Comparison of ENCODE assay signal across 8 cellular contexts in genomic region chr10:124745678-124746077, GRCh38. TPM values are rescaled to one million over a fixed set of nuclear protein-coding genes. Genes with fewer than 3 reads are reported as not detected.
A peak's percentile ranks its signal among the peaks of the same experiment; 100 is the strongest.
DNase-seq lines count a peak whose midpoint lies in the region; ATAC-seq, FAIRE-seq and TF ChIP-seq lines count a peak whose summit lies in the region.

No MANE protein-coding gene starts in this region.

- peak; percentile 15 for FAIRE-seq in H54 (lab: Jason Lieb, UNC)

- DNase-seq in BJ (ENCODE audit: low read depth) (no peak), H54 (ENCODE audit: insufficient read length, low spot score) (no peak), SK-MEL-5 (ENCODE audit: low read depth, low spot score) (peak; percentile 69), fibroblast of mammary gland (ENCODE audit: low read depth) (peak; percentile 81), sigmoid colon (no peak), COLO829 (ENCODE audit: low spot score) (no peak)
- no peak for DNase-seq in activated T-cell treated with anti-CD3 and anti-CD28 coated beads, Interleukin-2, amount 50 U/mL, for 1 hour

- H3K4me3 ChIP-seq in BJ (ENCODE audit: low read depth, low read length) (no peak overlapping the region), fibroblast of mammary gland (ENCODE audit: control insufficient read depth, low read depth, low read length) (no peak overlapping the region), sigmoid colon (no peak overlapping the region)

- POLR2A ChIA-PET in BJ (lab: Charles Lee) = no interaction called here

- CTCF ChIA-PET in BJ (lab: Yijun Ruan, JAX) = interaction anchor here (0.7 to 6.2 kb wide), 6 partner anchors 10 to 222 kb away, joined by 3 to 53 read pairs (median 10); no protein-coding TSS in a partner anchor

- 19 to 41% methylated on average over 3 of the region's 3 CpGs for WGBS in sigmoid colon, 2 donors

- H3K4me1 ChIP-seq in sigmoid colon = peaks cover 0 to 39% (median 33%) of the 10 kb centered on the region in 4 donors

- H3K9me3 ChIP-seq in sigmoid colon = no peaks in the 10 kb centered on the region

- ATAC-seq in HG03439 (IDR thresholded peaks at IDR 0.05; ENCODE audit: unreplicated experiment) = no peak

- TF ChIP-seq CTCF in BJ (IDR thresholded peaks at IDR 0.05; ENCODE audit: insufficient read depth, low read depth, low read length) (peak; percentile 38), fibroblast of mammary gland (conservative IDR thresholded peaks at IDR 0.05; ENCODE audit: control insufficient read depth, insufficient read depth, low read depth, low read length) (peak; percentile 27), sigmoid colon (IDR thresholded peaks at IDR 0.05) (peak in 2 of 4 experiments; percentile 32 to 41)

- in situ Hi-C loops in SK-MEL-5 (cut with HindIII; ENCODE audit: low pct_unique_long_range_greater_than_20kb, low sequenced_read_pairs) = no loop called here

- H3K36me3 ChIP-seq in BJ (ENCODE audit: control insufficient read depth, insufficient read depth, low read length) (0 out of 2 replicates have a peak, but pooled peaks cover 2% of the 10 kb centered on the region), sigmoid colon (peaks cover 0 to 5% (median 2%) of the 10 kb centered on the region in 4 donors)

- no peak for TF ChIP-seq EP300 in sigmoid colon (IDR thresholded peaks at IDR 0.05)

- intact Hi-C loops in sigmoid colon (cut with DNase I) = loop anchor here (10.0 kb wide), 1 partner anchor 169 kb away; no protein-coding TSS in a partner anchor

- no peaks in the 10 kb centered on the region for H3K27me3 ChIP-seq in BJ (ENCODE audit: control insufficient read depth, insufficient read depth, low read length)
- no peaks in the 10 kb centered on the region for H3K27me3 ChIP-seq in sigmoid colon

- TF ChIP-seq POLR2A in H54 (IDR thresholded peaks at IDR 0.05; ENCODE audit: low read depth, low read length) = no peak
- TF ChIP-seq POLR2A in sigmoid colon (IDR thresholded peaks at IDR 0.05) = no peak

- peak overlapping the region; percentile 86 to 90 (median 89) for H3K27ac ChIP-seq in sigmoid colon

RNA-seq across cellular contexts. Expression of gene FAM53B, which starts 1.5 kb away (rescaled TPM):
- polyA plus RNA-seq in BJ (2011; rRNA removed) (3.1 and 3.9 TPM in 2 replicates), sigmoid colon (10 to 100 TPM in 2 of 3 donors, 1 to 10 TPM in 1; 9.6 to 36.4 (median 12.0) TPM)
- polyA minus RNA-seq in BJ (2011; rRNA and poly(A)+ RNA removed) = 12.5 and 15.4 TPM in 2 replicates
- total RNA-seq in SK-MEL-5 (2014; rRNA removed; shearing (Covaris generic)) = 58.1 and 68.2 TPM in 2 replicates
- polyA plus RNA-seq in SK-MEL-5 (2015; cell fraction: cytosol; rRNA removed) = 43.1 and 52.4 TPM in 2 replicates
- polyA plus RNA-seq in SK-MEL-5 (2015; cell fraction: nucleus; rRNA removed) = 24.6 and 27.5 TPM in 2 replicates
- 10 to 100 TPM; 32.3 to 36.6 (median 34.4) TPM for total RNA-seq in sigmoid colon

RNA-seq across cellular contexts. Expression of gene EEF1AKMT2, which starts 46.0 kb away (rescaled TPM):
- 8.0 and 14.3 TPM in 2 replicates for polyA plus RNA-seq in BJ (2011; rRNA removed)
- 3.5 and 6.2 TPM in 2 replicates for polyA minus RNA-seq in BJ (2011; rRNA and poly(A)+ RNA removed)
- 15.5 and 20.0 TPM in 2 replicates for total RNA-seq in SK-MEL-5 (2014; rRNA removed; shearing (Covaris generic))
- polyA plus RNA-seq in SK-MEL-5 (2015; cell fraction: cytosol; rRNA removed) = 10.5 and 11.6 TPM in 2 replicates
- polyA plus RNA-seq in SK-MEL-5 (2015; cell fraction: nucleus; rRNA removed) = 13.4 and 13.6 TPM in 2 replicates
- 10 to 100 TPM in 3 of 4 donors, 1 to 10 TPM in 1; 10.0 to 19.7 (median 15.5) TPM for total RNA-seq in sigmoid colon
- polyA plus RNA-seq in sigmoid colon = 10 to 100 TPM; 11.0 to 15.7 (median 15.6) TPM

RNA-seq across cellular contexts. Expression of gene ABRAXAS2, which starts 55.9 kb away (rescaled TPM):
- polyA plus RNA-seq in BJ (2011; rRNA removed) (9.3 and 15.1 TPM in 2 replicates), sigmoid colon (1 to 10 TPM; 6.0 to 9.7 (median 9.3) TPM)
- polyA minus RNA-seq in BJ (2011; rRNA and poly(A)+ RNA removed) = 5.6 and 6.9 TPM in 2 replicates
- 10.5 and 13.2 TPM in 2 replicates for total RNA-seq in SK-MEL-5 (2014; rRNA removed; shearing (Covaris generic))
- polyA plus RNA-seq in SK-MEL-5 (2015; cell fraction: cytosol; rRNA removed) = 8.3 and 13.0 TPM in 2 replicates
- 10.3 TPM in 2 replicates for polyA plus RNA-seq in SK-MEL-5 (2015; cell fraction: nucleus; rRNA removed)
- total RNA-seq in sigmoid colon = 10 to 100 TPM in 3 of 4 donors, 1 to 10 TPM in 1; 9.5 to 16.9 (median 12.9) TPM

Comparison
In these comparisons a context has a peak if more than half of its experiments do, and no peak if none do; other contexts are left out.
1. DNase-seq: peak in SK-MEL-5 (single experiment) and fibroblast of mammary gland (single experiment); none in BJ (single experiment), H54 (single experiment), sigmoid colon (single experiment), COLO829 (single experiment) and activated T-cell treated with anti-CD3 and anti-CD28 coated beads, Interleukin-2, amount 50 U/mL, for 1 hour (single experiment).